In genomic region chr5:31075981-31076380, GRCh38 we compare ENCODE assay signal across 13 cellular contexts.
A peak's percentile ranks its signal among the peaks of the same experiment; 100 is the strongest.
DNase-seq lines count a peak whose midpoint lies in the region; ATAC-seq and TF ChIP-seq lines count a peak whose summit lies in the region.
"Had no signal": no experiment of that assay in that cellular context is flagged by ENCODE, and none has a peak within 500 bp of the region (broad histone marks: within the 10 kb centered on the region; RNA-seq: fewer than 3 reads in every experiment).

No MANE protein-coding gene starts in this region.

- no peaks in the 10 kb centered on the region for H3K4me1 Mint-ChIP-seq in nephron
- H3K4me1 Mint-ChIP-seq: CD4-positive, alpha-beta memory T cell had no signal

- H3K27me3 Mint-ChIP-seq in nephron (ENCODE audit: low read depth), result no peaks in the 10 kb centered on the region
- H3K27me3 Mint-ChIP-seq: CD4-positive, alpha-beta memory T cell had no signal

- no peak for ATAC-seq in GM19467 (IDR thresholded peaks at IDR 0.05; ENCODE audit: unreplicated experiment)

- H3K4me3 Mint-ChIP-seq in nephron, result no peak overlapping the region
- H3K4me3 Mint-ChIP-seq: CD4-positive, alpha-beta memory T cell had no signal

- no peak for TF ChIP-seq CTCF in epithelial cell of proximal tubule (conservative IDR thresholded peaks at IDR 0.05; ENCODE audit: low read depth, low read length)
- no peak for TF ChIP-seq CTCF in nephron (IDR thresholded peaks at IDR 0.05; ENCODE audit: unreplicated experiment in 3 of 3)
- TF ChIP-seq CTCF in GM20000 (IDR thresholded peaks at IDR 0.05; ENCODE audit: extremely low read depth, missing control alignments), result no peak

- peak overlapping the region in 2 of 3 experiments; percentile 40 to 83 for H3K27ac Mint-ChIP-seq in nephron
- H3K27ac Mint-ChIP-seq: CD4-positive, alpha-beta memory T cell had no signal

- peak; percentile 4 for DNase-seq in Jurkat, Clone E6-1 (ENCODE audit: low read depth, low spot score)
- DNase-seq in epithelial cell of proximal tubule (ENCODE audit: low read depth), result peak; percentile 68
- no peak for DNase-seq in NCI-H748 treated with DMSO at 0.1 percent for 48 hours (lab: John Stamatoyannopoulos, UW)
- no peak for DNase-seq in GM20000 (ENCODE audit: low spot score)
- DNase-seq: C1 segment of cervical spinal cord; Calu3; CD4-positive, alpha-beta memory T cell; COR-L47; DND-41; GOT3; HCEC 1CT had no signal

- no peak overlapping the region for H3K4me3 ChIP-seq in Jurkat, Clone E6-1 (ENCODE audit: low read length)
- peak overlapping the region; percentile 30 for H3K4me3 ChIP-seq in epithelial cell of proximal tubule (ENCODE audit: low read depth, low read length)

- peaks cover 17% of the 10 kb centered on the region for H3K9me3 Mint-ChIP-seq in nephron

- H3K36me3 Mint-ChIP-seq in nephron (ENCODE audit: low read depth), result no peaks in the 10 kb centered on the region
- H3K36me3 Mint-ChIP-seq: CD4-positive, alpha-beta memory T cell had no signal

Comparison
In these comparisons a context has a peak if more than half of its experiments do, and no peak if none do; other contexts are left out.
1. DNase-seq: peak in Jurkat, Clone E6-1 (single experiment) and epithelial cell of proximal tubule (single experiment); none in NCI-H748 treated with DMSO at 0.1 percent for 48 hours (single experiment) and GM20000 (single experiment).